Comparison of ENCODE assay signal across 23 cellular contexts in genomic region chr6:23568292-23568691, GRCh38.
DNase-seq lines count a peak whose midpoint lies in the region; ATAC-seq, FAIRE-seq and TF ChIP-seq lines count a peak whose summit lies in the region.
"Had no signal": no experiment of that assay in that cellular context is flagged by ENCODE, and none has a peak within 500 bp of the region (broad histone marks: within the 10 kb centered on the region; RNA-seq: fewer than 3 reads in every experiment).

No MANE protein-coding gene starts in this region.

- no TSS peak for BruUV-seq in HepG2 (replicated peaks; lab: Mats Ljungman, UMichigan)

- H3K9ac ChIP-seq in HepG2 (ENCODE audit: insufficient read depth, low read depth, low read length) (no peak overlapping the region), H1 (replicated peaks in 1 of 4; ENCODE audit: extremely low read depth in 1 of 4, low read depth in 3 of 4, low read length in 3 of 4) (no peak overlapping the region)
- H3K9ac ChIP-seq: BLaER1 had no signal

- no peak overlapping the region for H4K8ac ChIP-seq in H1 (ENCODE audit: extremely low read depth, insufficient read depth, low read length)

- H3K36me3 Mint-ChIP-seq in mesothelial cell of epicardium: peaks cover 14% of the 10 kb centered on the region
- H3K36me3 Mint-ChIP-seq: CD4-positive, CD25-positive, alpha-beta regulatory T cell; CD8-positive, alpha-beta T cell had no signal

- no peak overlapping the region for H2BK12ac ChIP-seq in H1 (ENCODE audit: low read depth, low read length)

- H4K5ac ChIP-seq in H1 (ENCODE audit: insufficient read length, low read depth, low read length): no peak overlapping the region

- H3K4me2 ChIP-seq in HepG2 (ENCODE audit: low read depth, low read length) (no peak overlapping the region), H1 (ENCODE audit: insufficient read depth in 1 of 2, low read depth in 2 of 2, low read length in 2 of 2) (no peak overlapping the region)
- H3K4me2 ChIP-seq: BLaER1, GM23338 had no signal

- H3K4me3 ChIP-seq in HepG2 (replicated peaks in 1 of 3; ENCODE audit: insufficient read depth in 1 of 3, low read depth in 2 of 3, low read length in 3 of 3): no peak overlapping the region
- no peak overlapping the region for H3K4me3 ChIP-seq in right lobe of liver
- H3K4me3 ChIP-seq in H1 (ENCODE audit: extremely low read depth in 1 of 4, insufficient read depth in 2 of 4, low read depth in 3 of 4, low read length in 4 of 4): no peak overlapping the region
- H3K4me3 ChIP-seq: BLaER1, GM12878, GM23338, HAP-1 had no signal

- H2AFZ ChIP-seq in HepG2 (ENCODE audit: low read length) (no peak overlapping the region), H1 (ENCODE audit: low read length) (no peak overlapping the region)
- H2AFZ ChIP-seq: GM23338 had no signal

- CTCF ChIA-PET in HepG2 (lab: Yijun Ruan, JAX; ENCODE audit: low intra/inter-chr PET ratio, low total read pairs) (no interaction called here), H1 (lab: Charles Lee; ENCODE audit: partially characterized antibody) (no interaction called here)

- H3K27me3 Mint-ChIP-seq in mesothelial cell of epicardium (ENCODE audit: low read depth): no peaks in the 10 kb centered on the region
- H3K27me3 Mint-ChIP-seq: B cell; CD4-positive, CD25-positive, alpha-beta regulatory T cell had no signal

- H2BK120ac ChIP-seq in H1 (replicated peaks; ENCODE audit: low read depth, low read length): no peak overlapping the region

- peaks cover 18% of the 10 kb centered on the region for H3K4me1 Mint-ChIP-seq in mesothelial cell of epicardium
- H3K4me1 Mint-ChIP-seq: B cell; CD4-positive, CD25-positive, alpha-beta regulatory T cell; GM23338 had no signal

- FAIRE-seq in HepG2 (lab: Jason Lieb, UNC) (no peak), H1 (lab: Jason Lieb, UNC) (no peak)
- FAIRE-seq: A204.1, G401.6, GM12878, GM18507, H54 had no signal

- H3K79me2 ChIP-seq in HepG2 (ENCODE audit: insufficient read depth, low read length) (no peaks in the 10 kb centered on the region), H1 (ENCODE audit: control insufficient read depth in 1 of 2, insufficient read depth in 2 of 2, low read length in 2 of 2) (no peaks in the 10 kb centered on the region)

- TF ChIP-seq EP300 in HepG2 (IDR thresholded peaks at IDR 0.05; ENCODE audit: low read depth in 2 of 2, low read length in 2 of 2): no peak
- no peak for TF ChIP-seq EP300 in HepG2 (CRISPR knock-in tag; IDR thresholded peaks at IDR 0.05; ENCODE audit: borderline replicate concordance)
- no peak for TF ChIP-seq EP300 in H1 (IDR thresholded peaks at IDR 0.05; ENCODE audit: borderline replicate concordance in 1 of 2, low read depth in 2 of 2, low read length in 2 of 2)

- H3K4me3 Mint-ChIP-seq in mesothelial cell of epicardium: no peak overlapping the region
- H3K4me3 Mint-ChIP-seq: B cell; CD4-positive, CD25-positive, alpha-beta regulatory T cell; CD8-positive, alpha-beta T cell; GM23338; HFFc6 had no signal

- 9% methylated on average over 1 of the region's 1 CpG for WGBS in HepG2 (ENCODE audit: low lambda C conversion rate)
- 79% methylated on average over 1 of the region's 1 CpG for WGBS in right lobe of liver (ENCODE audit: insufficient coverage, low coverage, low lambda C conversion rate, missing lambda C conversion rate)
- 100% methylated on average over 1 of the region's 1 CpG; no CpG with 5 or more reads in 1 of the 2 experiments for WGBS in H1 (ENCODE audit: extremely low coverage in 1 of 2, insufficient coverage in 1 of 2, insufficient read length in 1 of 2, insufficient replicate concordance in 2 of 2, low coverage in 1 of 2, low lambda C conversion rate in 2 of 2, missing lambda C conversion rate in 1 of 2), 2 experiments

- no peak overlapping the region for H2BK15ac ChIP-seq in H1 (ENCODE audit: low read length)

- no peak overlapping the region for H3K14ac ChIP-seq in H1 (ENCODE audit: insufficient read length)

- no peak overlapping the region for H3K56ac ChIP-seq in H1 (replicated peaks; ENCODE audit: insufficient read length, low read depth, low read length)

- H3K36me3 ChIP-seq in HepG2 (replicated peaks in 1 of 2; ENCODE audit: control insufficient read depth in 1 of 2, insufficient read depth in 2 of 2, low read length in 2 of 2) (no peaks in the 10 kb centered on the region), right lobe of liver (no peaks in the 10 kb centered on the region), H1 (ENCODE audit: control insufficient read depth in 2 of 4, insufficient read depth in 4 of 4, low read length in 3 of 4) (no peaks in the 10 kb centered on the region)
- H3K36me3 ChIP-seq: BLaER1, HAP-1 had no signal

- H3K18ac ChIP-seq in H1 (ENCODE audit: extremely low read depth, low read length): no peak overlapping the region

- no peaks in the 10 kb centered on the region for H3K79me1 ChIP-seq in H1 (ENCODE audit: low read depth, low read length)

- POLR2A ChIA-PET in HepG2 (lab: Yijun Ruan, JAX) (no interaction called here), H1 (lab: Charles Lee; ENCODE audit: partially characterized antibody) (no interaction called here)

- H3K27ac ChIP-seq in HepG2 (ENCODE audit: extremely low read length, insufficient read depth, low read length) (no peak overlapping the region), right lobe of liver (no peak overlapping the region), H1 (ENCODE audit: low read depth, low read length) (no peak overlapping the region)
- H3K27ac ChIP-seq: 22Rv1, BLaER1, C4-2B had no signal

- in situ Hi-C loops in HepG2 (cut with HindIII; ENCODE audit: extremely low pct_ligation_motif_present, low pct_unique_long_range_greater_than_20kb): no loop called here

- TF ChIP-seq POLR2A in HepG2 (IDR thresholded peaks at IDR 0.05; ENCODE audit: insufficient read depth in 1 of 2, low read depth in 2 of 2, low read length in 2 of 2) (no peak), right lobe of liver (IDR thresholded peaks at IDR 0.05) (no peak), H1 (IDR thresholded peaks at IDR 0.05; ENCODE audit: control extremely low read depth in 1 of 2, low read depth in 2 of 2, low read length in 2 of 2) (no peak)

- H4K91ac ChIP-seq in H1 (replicated peaks; ENCODE audit: insufficient read length, low read length): no peak overlapping the region

- H3K23me2 ChIP-seq in H1 (ENCODE audit: low read depth, low read length): no peaks in the 10 kb centered on the region

- no peak overlapping the region for H2BK20ac ChIP-seq in H1 (ENCODE audit: low read length)

- H3K23ac ChIP-seq in H1 (ENCODE audit: insufficient read length): no peak overlapping the region

- no peak overlapping the region for H3K4ac ChIP-seq in H1 (replicated peaks; ENCODE audit: insufficient read length, low read depth, low read length)

- intact Hi-C loops in HepG2 (cut with micrococcal nuclease; ENCODE audit: unreplicated experiment): no loop called here
- intact Hi-C loops in right lobe of liver (cut with DNase I): no loop called here

- H4K20me1 ChIP-seq in HepG2 (ENCODE audit: insufficient read depth, low read length) (no peaks in the 10 kb centered on the region), H1 (replicated peaks in 1 of 2; ENCODE audit: control insufficient read depth in 1 of 2, insufficient read depth in 2 of 2, low read length in 2 of 2) (no peaks in the 10 kb centered on the region)
- H4K20me1 ChIP-seq: BLaER1 had no signal

- H2AK5ac ChIP-seq in H1 (ENCODE audit: low read depth, low read length): no peak overlapping the region

- no peak for TF ChIP-seq CTCF in HepG2 (CRISPR knock-in tag; IDR thresholded peaks at IDR 0.05)
- no peak for TF ChIP-seq CTCF in right lobe of liver (IDR thresholded peaks at IDR 0.05)
- no peak for TF ChIP-seq CTCF in H1 (IDR thresholded peaks at IDR 0.05; ENCODE audit: control extremely low read depth in 1 of 3, insufficient read depth in 1 of 3, low read depth in 1 of 3, low read length in 3 of 3)
- TF ChIP-seq CTCF in mesothelial cell of epicardium (IDR thresholded peaks at IDR 0.05; ENCODE audit: unreplicated experiment): no peak

- ATAC-seq in HepG2 (no peak), right lobe of liver (no peak)
- ATAC-seq: CD8-positive, alpha-beta T cell; GM12878; GM23338 had no signal

- peaks cover 18% of the 10 kb centered on the region for H3K9me3 Mint-ChIP-seq in mesothelial cell of epicardium
- H3K9me3 Mint-ChIP-seq: GM23338 had no signal

- TF ChIP-seq RAD21 in HepG2 (CRISPR knock-in tag; IDR thresholded peaks at IDR 0.05) (no peak), H1 (IDR thresholded peaks at IDR 0.05 in 1 of 2, conservative IDR thresholded peaks at IDR 0.05 in 1 of 2; ENCODE audit: low read depth in 2 of 2, low read length in 2 of 2) (no peak)

- DNase-seq in HepG2 (ENCODE audit: low spot score) (no peak), right lobe of liver (no peak), H1 (ENCODE audit: low read depth in 1 of 2, low spot score in 2 of 2) (no peak), mesothelial cell of epicardium (ENCODE audit: low spot score in 2 of 2, unreplicated experiment in 2 of 2) (no peak), GF-D8 (lab: John Stamatoyannopoulos, UW) (no peak), HT-29 (ENCODE audit: low spot score) (no peak)
- DNase-seq: Caco-2; CD4-positive, CD25-positive, alpha-beta regulatory T cell; CD8-positive, alpha-beta T cell; DMS153; DND-41; HFFc6 had no signal

- H3K27me3 ChIP-seq in HepG2 (ENCODE audit: control insufficient read depth in 1 of 2, insufficient read depth in 2 of 2, low read length in 2 of 2) (no peaks in the 10 kb centered on the region), right lobe of liver (no peaks in the 10 kb centered on the region), H1 (replicated peaks in 1 of 4; ENCODE audit: control insufficient read depth in 3 of 4, extremely low read depth in 1 of 4, insufficient read depth in 3 of 4, low read length in 3 of 4) (no peaks in the 10 kb centered on the region)
- H3K27me3 ChIP-seq: BLaER1 had no signal

- H3K9me3 ChIP-seq in HepG2 (ENCODE audit: low read length) (peaks cover 38% of the 10 kb centered on the region), right lobe of liver (no peaks in the 10 kb centered on the region), H1 (ENCODE audit: insufficient read depth in 2 of 2, low read depth in 1 of 2, low read length in 1 of 2) (peaks cover 0 to 5% of the 10 kb centered on the region in 2 experiments; a peak in 2 of 4 replicates)
- H3K9me3 ChIP-seq: BLaER1, Caco-2, HAP-1 had no signal

- H2BK5ac ChIP-seq in H1 (ENCODE audit: low read depth, low read length): no peak overlapping the region

- H3K4me1 ChIP-seq in HepG2 (ENCODE audit: insufficient read depth, low read length) (no peaks in the 10 kb centered on the region), right lobe of liver (no peaks in the 10 kb centered on the region), H1 (replicated peaks in 1 of 4; ENCODE audit: control insufficient read depth in 3 of 4, insufficient read depth in 4 of 4, low read length in 3 of 4) (no peaks in the 10 kb centered on the region)
- H3K4me1 ChIP-seq: BLaER1, Caco-2, HAP-1 had no signal

- peak overlapping the region; percentile 52 for H3K27ac Mint-ChIP-seq in mesothelial cell of epicardium
- H3K27ac Mint-ChIP-seq: B cell; CD4-positive, CD25-positive, alpha-beta regulatory T cell; CD8-positive, alpha-beta T cell; GM23338; HFFc6 had no signal

TF ChIP-seq in HepG2, 621 proteins besides CTCF, POLR2A, EP300 and RAD21 (continues in another document):
- no peak for TF ChIP-seq YEATS4 (CRISPR knock-in tag; IDR thresholded peaks at IDR 0.05; ENCODE audit: borderline replicate concordance)

TF ChIP-seq in H1, 55 proteins besides CTCF, POLR2A, EP300 and RAD21:
- peak; percentile 25; the same call in 1 of the 2 replicates for TF ChIP-seq CEBPB (IDR thresholded peaks at IDR 0.05; ENCODE audit: low read depth, low read length)
- TF ChIP-seq KDM1A (IDR thresholded peaks at IDR 0.05; ENCODE audit: borderline replicate concordance, low read length): no peak
TF ChIP-seq in H1: peak in this region for 1.

Comparison
In these comparisons a context has a peak if more than half of its experiments do, and no peak if none do; other contexts are left out.
1. Of the 41 proteins assayed by ChIP-seq in both HepG2 and H1: peak only in HepG2: none; only in H1: none; in both: CEBPB; in neither: 40.